In genomic region chr1:209989525-209989924, GRCh38 we compare ENCODE assay signal across 10 cellular contexts.
DNase-seq lines count a peak whose midpoint lies in the region; ATAC-seq and TF ChIP-seq lines count a peak whose summit lies in the region.
"Had no signal": no experiment of that assay in that cellular context is flagged by ENCODE, and none has a peak within 500 bp of the region (broad histone marks: within the 10 kb centered on the region; RNA-seq: fewer than 3 reads in every experiment).

No MANE protein-coding gene starts in this region.

- H4K20me1 ChIP-seq in OCI-LY3 (ENCODE audit: insufficient read depth, low read length), result no peaks in the 10 kb centered on the region

- H3K79me2 ChIP-seq in OCI-LY3 (ENCODE audit: low read length), result no peaks in the 10 kb centered on the region
- H3K79me2 ChIP-seq: parathyroid adenoma had no signal

- H3K36me3 ChIP-seq in OCI-LY3 (replicated peaks; ENCODE audit: low read depth, low read length), result no peaks in the 10 kb centered on the region

- no peak for ATAC-seq in HG02870 (IDR thresholded peaks at IDR 0.05; ENCODE audit: unreplicated experiment)

- H3K4me2 ChIP-seq in OCI-LY3 (ENCODE audit: low read length), result no peak overlapping the region

- H3K4me1 ChIP-seq in OCI-LY3 (ENCODE audit: low read length), result no peaks in the 10 kb centered on the region
- H3K4me1 ChIP-seq: parathyroid adenoma had no signal

- in situ Hi-C loops in ACHN (cut with HindIII; ENCODE audit: low pct_ligation_motif_present, low pct_unique_long_range_greater_than_20kb, low sequenced_read_pairs), result loop anchor here (25.0 kb wide), 1 partner anchor 127 kb away; no protein-coding TSS in a partner anchor

- H3K27me3 ChIP-seq in OCI-LY3 (ENCODE audit: low read depth, low read length), result peaks cover 12% of the 10 kb centered on the region

- H2AFZ ChIP-seq in OCI-LY3 (ENCODE audit: low read depth, low read length), result no peak overlapping the region
- H2AFZ ChIP-seq: parathyroid adenoma had no signal

- H3K27ac ChIP-seq in OCI-LY3 (ENCODE audit: low read length), result no peak overlapping the region
- H3K27ac ChIP-seq: parathyroid adenoma had no signal

- TF ChIP-seq CTCF in GM20000 (IDR thresholded peaks at IDR 0.05; ENCODE audit: extremely low read depth, missing control alignments) (no peak), OCI-LY3 (IDR thresholded peaks at IDR 0.05; ENCODE audit: low read depth, low read length) (peak; percentile 41; the same call in 1 of the 2 replicates), fibroblast of mammary gland (conservative IDR thresholded peaks at IDR 0.05; ENCODE audit: control insufficient read depth, insufficient read depth, low read depth, low read length) (peak; percentile 27)

- no peak overlapping the region for H3K4me3 ChIP-seq in OCI-LY3 (ENCODE audit: low read length)
- no peak overlapping the region for H3K4me3 ChIP-seq in fibroblast of mammary gland (ENCODE audit: control insufficient read depth, low read depth, low read length)

- DNase-seq in ACHN (peak; percentile 60), GM20000 (ENCODE audit: low spot score) (peak; percentile 10), fibroblast of mammary gland (ENCODE audit: low read depth) (peak; percentile 25), putamen (ENCODE audit: low spot score) (no peak), T-helper 9 cell (no peak)
- no peak for DNase-seq in activated effector memory CD4-positive, alpha-beta T cell treated with Interleukin-2 at 50 U/mL for 16 hours
- DNase-seq: NCI-H1930 had no signal

- no peaks in the 10 kb centered on the region for H3K9me3 ChIP-seq in OCI-LY3 (ENCODE audit: insufficient read depth, low read length)

- no peak overlapping the region for H3K9ac ChIP-seq in OCI-LY3 (ENCODE audit: low read length)
- H3K9ac ChIP-seq: parathyroid adenoma had no signal

Comparison
In these comparisons a context has a peak if more than half of its experiments do, and no peak if none do; other contexts are left out.
1. DNase-seq: peak in ACHN (single experiment), GM20000 (single experiment) and fibroblast of mammary gland (single experiment); none in putamen (single experiment), T-helper 9 cell (single experiment) and activated effector memory CD4-positive, alpha-beta T cell treated with Interleukin-2 at 50 U/mL for 16 hours (single experiment).